ENCODE assay signal across 35 cellular contexts in genomic region chr19:30287973-30288372, GRCh38.
"Had no signal": no experiment of that assay in that cellular context is flagged by ENCODE, and none has a peak within 500 bp of the region (broad histone marks: within the 10 kb centered on the region; RNA-seq: fewer than 3 reads in every experiment).

No MANE protein-coding gene starts in this region.

- DNase-seq: Karpas-422, Kasumi-1, MG63, MM.1S, MV-4-11, NCI-H1048, NCI-H1092, NCI-H1092 treated with DMSO at 0.1 percent for 48 hours, NCI-H1105, NCI-H1105 treated with DMSO at 0.1 percent for 48 hours, NCI-H1417, NCI-H1417 treated with DMSO at 0.1 percent for 48 hours, NCI-H1436, NCI-H1436 treated with DMSO at 0.1 percent for 48 hours, NCI-H146, NCI-H1694, NCI-H1694 treated with DMSO at 0.1 percent for 48 hours, NCI-H187, NCI-H187 treated with DMSO at 0.1 percent for 48 hours, NCI-H1930, NCI-H2029, NCI-H2029 treated with DMSO at 0.1 percent for 48 hours, NCI-H2081, NCI-H2081 treated with DMSO at 0.1 percent for 48 hours, NCI-H2107, NCI-H2171, NCI-H2171 treated with DMSO at 0.1 percent for 48 hours, NCI-H2227 treated with DMSO at 0.1 percent for 48 hours, NCI-H226, NCI-H345, NCI-H446, NCI-H446 treated with DMSO at 0.1 percent for 48 hours, NCI-H510A, NCI-H510A treated with DMSO at 0.1 percent for 48 hours, NCI-H524 had no signal

- H3K27me3 ChIP-seq: MG63 had no signal

- H3K9me3 ChIP-seq: MG63 had no signal

- H3K36me3 ChIP-seq: MG63 had no signal

- H3K4me3 ChIP-seq: MG63 had no signal
